In genomic region chr19:34151439-34151838, GRCh38 we compare ENCODE assay signal across 11 cellular contexts.
"Had no signal": no experiment of that assay in that cellular context is flagged by ENCODE, and none has a peak within 500 bp of the region (broad histone marks: within the 10 kb centered on the region; RNA-seq: fewer than 3 reads in every experiment).

No MANE protein-coding gene starts in this region.

- FAIRE-seq: H1, H54 had no signal

- H3K9me3 ChIP-seq: HAP-1 had no signal

- H3K4me1 ChIP-seq: HAP-1 had no signal

- DNase-seq: GM23248, GOT3, H7, H9, HCEC 1CT, HFFc6 had no signal

- ATAC-seq: GM23338, HCT116 had no signal

- H3K36me3 ChIP-seq: HAP-1 had no signal

- H3K9ac ChIP-seq: GM23248 had no signal

- H3K4me2 ChIP-seq: GM23338 had no signal

- H3K4me3 ChIP-seq: GM23248, GM23338, HAP-1 had no signal

- H2AFZ ChIP-seq: GM23248, GM23338 had no signal

- H3K27ac ChIP-seq: GM23248 had no signal
